In genomic region chr15:43796566-43796965, GRCh38 we compare ENCODE assay signal across 14 cellular contexts. TPM values are rescaled to one million over a fixed set of nuclear protein-coding genes. Genes with fewer than 3 reads are reported as not detected.
DNase-seq lines count a peak whose midpoint lies in the region; ATAC-seq and TF ChIP-seq lines count a peak whose summit lies in the region.
"Had no signal": no experiment of that assay in that cellular context is flagged by ENCODE, and none has a peak within 500 bp of the region (broad histone marks: within the 10 kb centered on the region; RNA-seq: fewer than 3 reads in every experiment).

No MANE protein-coding gene starts in this region.

- no peak overlapping the region for H2AFZ ChIP-seq in SU-DHL-6 (ENCODE audit: low read depth, low read length, severe bottlenecking)
- H2AFZ ChIP-seq in smooth muscle cell (ENCODE audit: low read depth), result no peak overlapping the region

- H3F3A ChIP-seq in SU-DHL-6 (ENCODE audit: insufficient read depth) (peaks cover 68% of the 10 kb centered on the region), smooth muscle cell (ENCODE audit: low read depth) (peaks cover 55% of the 10 kb centered on the region)

- H3K36me3 ChIP-seq in SU-DHL-6 (ENCODE audit: low read length) (peaks cover 11% of the 10 kb centered on the region), endodermal cell (ENCODE audit: control insufficient read depth, insufficient read depth, low read length) (peaks cover 58% of the 10 kb centered on the region), smooth muscle cell (ENCODE audit: low read depth) (no peaks in the 10 kb centered on the region)

- H3K4me3 Mint-ChIP-seq in activated naive CD4-positive, alpha-beta T cell treated with anti-CD3 and anti-CD28 coated beads, Interleukin-2, amount 10 ng/mL, durations not matched to agents 7 days and 5 days, result no peak overlapping the region
- no peak overlapping the region for H3K4me3 Mint-ChIP-seq in endodermal cell
- H3K4me3 Mint-ChIP-seq: stimulated activated naive CD8-positive, alpha-beta T cell treated with anti-CD3 and anti-CD28 coated beads, Interleukin-15, Interleukin-2, amounts not matched to agents 100 ng/mL and 50 ng/mL, for 24 hours had no signal

- H3K79me2 ChIP-seq in SU-DHL-6 (ENCODE audit: insufficient read depth, low read length) (peaks cover 37% of the 10 kb centered on the region), smooth muscle cell (ENCODE audit: low read depth) (peaks cover 49% of the 10 kb centered on the region)

- peak overlapping the region; percentile 59 for H3K27ac ChIP-seq in SU-DHL-6 (ENCODE audit: low read depth, low read length)
- no peak overlapping the region for H3K27ac ChIP-seq in endodermal cell (ENCODE audit: low read depth, low read length)
- peak overlapping the region; percentile 6 for H3K27ac ChIP-seq in smooth muscle cell (ENCODE audit: low read depth)

- DNase-seq in activated naive CD4-positive, alpha-beta T cell treated with anti-CD3 and anti-CD28 coated beads, Interleukin-2, amount 10 ng/mL, durations not matched to agents 7 days and 5 days, result no peak
- no peak for DNase-seq in activated naive CD4-positive, alpha-beta T cell (lab: John Stamatoyannopoulos, UW)
- DNase-seq in endodermal cell (no peak), smooth muscle cell (lab: John Stamatoyannopoulos, UW; ENCODE audit: unreplicated experiment) (no peak), cerebellar nuclear complex (lab: John Stamatoyannopoulos, UW) (no peak), anterior cingulate cortex (lab: John Stamatoyannopoulos, UW) (no peak)
- DNase-seq: amniotic stem cell; left ventricle myocardium superior; MV-4-11; NK-92 treated with Interleukin-12 subunit alpha and Interleukin-12 subunit beta, amount 100 ng/mL, for 24 hours had no signal

- H3K9me3 ChIP-seq in SU-DHL-6 (ENCODE audit: insufficient read depth, low read length) (no peaks in the 10 kb centered on the region), endodermal cell (ENCODE audit: control insufficient read depth, low read length) (no peaks in the 10 kb centered on the region), smooth muscle cell (replicated peaks; ENCODE audit: low read depth) (no peaks in the 10 kb centered on the region)

- H3K27ac Mint-ChIP-seq in activated naive CD4-positive, alpha-beta T cell treated with anti-CD3 and anti-CD28 coated beads, Interleukin-2, amount 10 ng/mL, durations not matched to agents 7 days and 5 days, result peak overlapping the region; percentile 0
- H3K27ac Mint-ChIP-seq in endodermal cell, result peak overlapping the region; percentile 0
- H3K27ac Mint-ChIP-seq: stimulated activated naive CD8-positive, alpha-beta T cell treated with anti-CD3 and anti-CD28 coated beads, Interleukin-15, Interleukin-2, amounts not matched to agents 100 ng/mL and 50 ng/mL, for 24 hours had no signal

- H3K9me2 ChIP-seq in SU-DHL-6 (replicated peaks; ENCODE audit: insufficient read depth, low read length), result no peaks in the 10 kb centered on the region

- peaks cover 26% of the 10 kb centered on the region for H3K4me1 ChIP-seq in endodermal cell (ENCODE audit: control insufficient read depth, insufficient read depth, low read length)
- H3K4me1 ChIP-seq in smooth muscle cell (ENCODE audit: low read depth), result peaks cover 39% of the 10 kb centered on the region

- peaks cover 69% of the 10 kb centered on the region for H3K4me1 Mint-ChIP-seq in activated naive CD4-positive, alpha-beta T cell treated with anti-CD3 and anti-CD28 coated beads, Interleukin-2, amount 10 ng/mL, durations not matched to agents 7 days and 5 days
- H3K4me1 Mint-ChIP-seq in endodermal cell, result peaks cover 63% of the 10 kb centered on the region

- no peak for ATAC-seq in activated CD4-positive, CD25-positive, alpha-beta regulatory T cell treated with anti-CD3 and anti-CD28 coated beads, Interleukin-2, amount 50 U/mL, for 24 hours
- ATAC-seq: left ventricle myocardium superior had no signal

- WGBS in endodermal cell (ENCODE audit: insufficient coverage in 1 of 2, insufficient read length in 1 of 2), 2 experiments, result 86 to 94% methylated on average over 1 to 2 of the region's 3 CpGs
- WGBS in smooth muscle cell (ENCODE audit: low lambda C conversion rate), result 96% methylated on average over 3 of the region's 3 CpGs

- H3K27me3 ChIP-seq in SU-DHL-6 (ENCODE audit: low read length) (no peaks in the 10 kb centered on the region), endodermal cell (ENCODE audit: control insufficient read depth, insufficient read depth, low read length, poor library complexity, severe bottlenecking) (no peaks in the 10 kb centered on the region), smooth muscle cell (ENCODE audit: low read depth) (no peaks in the 10 kb centered on the region)

- CTCF ChIA-PET in activated naive CD4-positive, alpha-beta T cell treated with anti-CD3 and anti-CD28 coated beads, Interleukin-2, amount 10 ng/mL, durations not matched to agents 7 days and 5 days (lab: Charles Lee), result interaction anchor here (0.9 kb wide), 1 partner anchor 26 kb away, joined by 3 read pairs; no protein-coding TSS in a partner anchor

- H3K36me3 Mint-ChIP-seq in activated naive CD4-positive, alpha-beta T cell treated with anti-CD3 and anti-CD28 coated beads, Interleukin-2, amount 10 ng/mL, durations not matched to agents 7 days and 5 days, result peaks cover 75% of the 10 kb centered on the region
- H3K36me3 Mint-ChIP-seq in endodermal cell (ENCODE audit: low read depth), result peaks cover 50% of the 10 kb centered on the region

- H3K9ac ChIP-seq in SU-DHL-6 (ENCODE audit: low read length) (no peak overlapping the region), endodermal cell (ENCODE audit: extremely low read depth, low read length, poor library complexity, severe bottlenecking) (no peak overlapping the region), smooth muscle cell (ENCODE audit: low read depth) (no peak overlapping the region)

- H3K9me3 Mint-ChIP-seq in activated naive CD4-positive, alpha-beta T cell treated with anti-CD3 and anti-CD28 coated beads, Interleukin-2, amount 10 ng/mL, durations not matched to agents 7 days and 5 days, result no peaks in the 10 kb centered on the region
- no peaks in the 10 kb centered on the region for H3K9me3 Mint-ChIP-seq in endodermal cell
- H3K9me3 Mint-ChIP-seq: stimulated activated naive CD8-positive, alpha-beta T cell treated with anti-CD3 and anti-CD28 coated beads, Interleukin-15, Interleukin-2, amounts not matched to agents 100 ng/mL and 50 ng/mL, for 24 hours had no signal

- H3K4me3 ChIP-seq in SU-DHL-6 (ENCODE audit: insufficient read depth, low read length, poor library complexity, severe bottlenecking), result no peak overlapping the region
- no peak overlapping the region for H3K4me3 ChIP-seq in endodermal cell (ENCODE audit: low read length)
- H3K4me3 ChIP-seq in smooth muscle cell, result no peak overlapping the region

- TF ChIP-seq CTCF in SU-DHL-6 (IDR thresholded peaks at IDR 0.05; ENCODE audit: insufficient read depth, low read length, poor library complexity, severe bottlenecking) (no peak), endodermal cell (conservative IDR thresholded peaks at IDR 0.05) (no peak), smooth muscle cell (IDR thresholded peaks at IDR 0.05; ENCODE audit: borderline replicate concordance, insufficient read depth, poor library complexity, severe bottlenecking) (no peak)

- H4K20me1 ChIP-seq in SU-DHL-6 (ENCODE audit: low read depth, low read length), result no peaks in the 10 kb centered on the region
- H4K20me1 ChIP-seq in smooth muscle cell (ENCODE audit: low read depth), result peaks cover 58% of the 10 kb centered on the region

- no peak overlapping the region for H3K4me2 ChIP-seq in SU-DHL-6 (ENCODE audit: low read depth, low read length, poor library complexity, severe bottlenecking)
- H3K4me2 ChIP-seq in smooth muscle cell, result no peak overlapping the region

- H3K27me3 Mint-ChIP-seq in activated naive CD4-positive, alpha-beta T cell treated with anti-CD3 and anti-CD28 coated beads, Interleukin-2, amount 10 ng/mL, durations not matched to agents 7 days and 5 days, result no peaks in the 10 kb centered on the region
- H3K27me3 Mint-ChIP-seq in endodermal cell (ENCODE audit: insufficient read depth), result no peaks in the 10 kb centered on the region
- H3K27me3 Mint-ChIP-seq: stimulated activated naive CD8-positive, alpha-beta T cell treated with anti-CD3 and anti-CD28 coated beads, Interleukin-15, Interleukin-2, amounts not matched to agents 100 ng/mL and 50 ng/mL, for 24 hours had no signal

RNA-seq across cellular contexts. Expression of gene SERINC4, which starts 3.5 kb away (rescaled TPM):
- total RNA-seq in endodermal cell (under 1 TPM in 1 of 2 donors, not detected in 1; 0.18 TPM), smooth muscle cell (not detected in 2 replicates)
- polyA plus RNA-seq in endodermal cell (2013, experiment 1 of 2), result 0.36 TPM
- not detected for polyA plus RNA-seq in endodermal cell (2013, experiment 2 of 2)
- 0.17 TPM in 1 of 2 replicates, not detected in the other for polyA plus RNA-seq in smooth muscle cell
- total RNA-seq: dermis microvascular lymphatic vessel endothelial cell, left ventricle myocardium superior had no signal

RNA-seq across cellular contexts. Expression of gene HYPK, which starts 3.8 kb away (rescaled TPM):
- 10 to 100 TPM; 11.3 to 18.5 TPM for total RNA-seq in endodermal cell
- polyA plus RNA-seq in endodermal cell (2013, experiment 1 of 2), result 12.2 TPM
- polyA plus RNA-seq in endodermal cell (2013, experiment 2 of 2), result 9.7 TPM
- total RNA-seq in smooth muscle cell, result 14.6 and 14.7 TPM in 2 replicates
- polyA plus RNA-seq in smooth muscle cell, result 7.3 and 20.2 TPM in 2 replicates

RNA-seq across cellular contexts. Expression of gene SERF2, which starts 4.4 kb away (rescaled TPM):
- total RNA-seq in endodermal cell (100 to 1,000 TPM; 613 to 648 TPM), smooth muscle cell (1,247 and 1,277 TPM in 2 replicates)
- polyA plus RNA-seq in endodermal cell (2013, experiment 1 of 2), result 582 TPM
- polyA plus RNA-seq in endodermal cell (2013, experiment 2 of 2), result 519 TPM
- polyA plus RNA-seq in smooth muscle cell, result 2,168 and 2,420 TPM in 2 replicates

RNA-seq across cellular contexts. Expression of gene ELL3, which starts 19.8 kb away (rescaled TPM):
- total RNA-seq in endodermal cell, result 1 to 10 TPM; 1.3 to 2.4 TPM
- 3.2 TPM for polyA plus RNA-seq in endodermal cell (2013, experiment 1 of 2)
- polyA plus RNA-seq in endodermal cell (2013, experiment 2 of 2), result 0.99 TPM
- total RNA-seq in smooth muscle cell, result 1.1 and 3.7 TPM in 2 replicates
- 0.25 and 3.2 TPM in 2 replicates for polyA plus RNA-seq in smooth muscle cell

RNA-seq across cellular contexts. Expression of gene MFAP1, which starts 27.9 kb away (rescaled TPM):
- total RNA-seq in endodermal cell (10 to 100 TPM; 35.3 to 48.5 TPM), smooth muscle cell (34.9 and 43.3 TPM in 2 replicates)
- 38.7 TPM for polyA plus RNA-seq in endodermal cell (2013, experiment 1 of 2)
- polyA plus RNA-seq in endodermal cell (2013, experiment 2 of 2), result 36.3 TPM
- 37.9 and 41.2 TPM in 2 replicates for polyA plus RNA-seq in smooth muscle cell
